In genomic region chr7:131513245-131514061, GRCh38 we compare ENCODE assay signal across 1 cellular context.
TF ChIP-seq lines count a peak whose summit lies in the region.

No MANE protein-coding gene starts in this region.

TF ChIP-seq in HCT116, 20 proteins besides CTCF, POLR2A, EP300 and RAD21 (continued from another document):
- TF ChIP-seq ATF3 (IDR thresholded peaks at IDR 0.05): no peak
